Comparison of ENCODE assay signal across 15 cellular contexts in the genomic region with DNA sequence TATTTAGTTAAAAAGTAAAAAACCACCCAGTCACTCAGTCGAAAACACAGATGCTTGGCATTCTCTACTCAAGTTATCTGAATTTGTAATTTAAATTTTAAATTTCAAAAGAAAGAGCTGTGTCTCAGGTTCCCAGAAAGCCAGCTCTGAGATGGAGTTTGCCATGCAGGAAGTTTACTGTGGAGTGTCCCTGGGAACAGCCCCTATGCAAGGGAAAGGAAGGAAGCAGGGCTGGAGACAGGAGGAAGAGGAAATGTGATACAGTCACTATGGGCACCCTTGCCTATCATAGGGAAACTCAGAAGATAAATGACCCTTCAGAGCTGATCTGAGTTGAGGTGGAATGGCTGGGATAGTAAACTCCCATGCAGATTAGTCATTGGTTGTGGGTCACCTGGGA.
"Had no signal": no experiment of that assay in that cellular context is flagged by ENCODE, and none has a peak within 500 bp of the region (broad histone marks: within the 10 kb centered on the region; RNA-seq: fewer than 3 reads in every experiment).

No MANE protein-coding gene starts in this region.

- H3K27me3 Mint-ChIP-seq: type B pancreatic cell had no signal

- H3K4me1 Mint-ChIP-seq: activated naive CD4-positive, alpha-beta T cell treated with anti-CD3 and anti-CD28 coated beads, Interleukin-2, amount 10 ng/mL, durations not matched to agents 7 days and 5 days had no signal

- DNase-seq: activated naive CD4-positive, alpha-beta T cell treated with anti-CD3 and anti-CD28 coated beads, Interleukin-2, amount 10 ng/mL, durations not matched to agents 7 days and 5 days; activated T-cell treated with anti-CD3 and anti-CD28 coated beads for 4 hours; cerebellar nuclear complex; erythroblast; gastrocnemius medialis; heart left ventricle; kidney glomerular epithelial cell; retina; small intestine; stimulated activated naive CD8-positive, alpha-beta T cell treated with anti-CD3 and anti-CD28 coated beads, Interleukin-15, Interleukin-2, amounts not matched to agents 100 U/mL and 50 U/mL, for 24 hours; SW 1271 had no signal

- H3K4me3 ChIP-seq: ascending aorta, breast epithelium, gastrocnemius medialis, heart left ventricle had no signal

- H3K9me3 ChIP-seq: ascending aorta, breast epithelium, gastrocnemius medialis, heart left ventricle had no signal

- H3K4me1 ChIP-seq: ascending aorta, breast epithelium, gastrocnemius medialis had no signal

- H3K36me3 Mint-ChIP-seq: activated naive CD4-positive, alpha-beta T cell treated with anti-CD3 and anti-CD28 coated beads, Interleukin-2, amount 10 ng/mL, durations not matched to agents 7 days and 5 days; type B pancreatic cell had no signal

- H3K36me3 ChIP-seq: ascending aorta, breast epithelium, gastrocnemius medialis, heart left ventricle had no signal

- H3K4me3 Mint-ChIP-seq: activated naive CD4-positive, alpha-beta T cell treated with anti-CD3 and anti-CD28 coated beads, Interleukin-2, amount 10 ng/mL, durations not matched to agents 7 days and 5 days; type B pancreatic cell had no signal

- H3K9me3 Mint-ChIP-seq: activated naive CD4-positive, alpha-beta T cell treated with anti-CD3 and anti-CD28 coated beads, Interleukin-2, amount 10 ng/mL, durations not matched to agents 7 days and 5 days; type B pancreatic cell had no signal

- H3K27me3 ChIP-seq: ascending aorta, breast epithelium, gastrocnemius medialis, heart left ventricle had no signal

- H3K27ac ChIP-seq: ascending aorta, breast epithelium, gastrocnemius medialis, heart left ventricle had no signal

- H3K27ac Mint-ChIP-seq: activated naive CD4-positive, alpha-beta T cell treated with anti-CD3 and anti-CD28 coated beads, Interleukin-2, amount 10 ng/mL, durations not matched to agents 7 days and 5 days; type B pancreatic cell had no signal

- ATAC-seq: activated CD4-positive, CD25-positive, alpha-beta regulatory T cell treated with anti-CD3 and anti-CD28 coated beads, Interleukin-2, amount 50 U/mL, for 24 hours; gastrocnemius medialis; heart left ventricle; stimulated activated naive CD8-positive, alpha-beta T cell treated with anti-CD3 and anti-CD28 coated beads, Interleukin-15, Interleukin-2, amounts not matched to agents 100 U/mL and 50 U/mL, for 24 hours had no signal
